Comparison of ENCODE assay signal across 8 cellular contexts in the genomic region with DNA sequence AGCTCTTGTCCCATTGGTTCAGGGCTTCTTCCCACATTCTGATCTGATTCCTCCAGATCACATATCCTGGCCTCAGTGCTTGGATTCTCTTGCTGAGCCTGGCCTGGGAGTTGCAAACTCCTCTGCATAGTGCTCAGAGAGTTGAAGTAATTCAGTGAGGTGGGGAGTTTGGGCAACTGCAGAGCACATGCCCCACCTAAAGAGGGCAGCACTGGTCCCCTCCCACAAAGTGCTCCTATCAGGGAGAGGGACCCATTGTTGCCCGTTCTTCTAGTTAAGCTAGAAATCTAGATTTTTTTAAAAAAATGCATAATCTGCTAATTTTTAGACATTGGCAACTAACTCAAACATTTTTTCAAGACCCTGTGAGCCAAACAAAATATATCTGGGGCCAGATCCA. TPM values are rescaled to one million over a fixed set of nuclear protein-coding genes. Genes with fewer than 3 reads are reported as not detected.
DNase-seq lines count a peak whose midpoint lies in the region; ATAC-seq and TF ChIP-seq lines count a peak whose summit lies in the region.
"Had no signal": no experiment of that assay in that cellular context is flagged by ENCODE, and none has a peak within 500 bp of the region (broad histone marks: within the 10 kb centered on the region; RNA-seq: fewer than 3 reads in every experiment).

No MANE protein-coding gene starts in this region.

- RAD21 ChIA-PET in HCT116 (lab: Charles Lee; ENCODE audit: low non-redundant PET in 1 of 2, low total read pairs in 2 of 2, uncharacterized antibody in 2 of 2, unreplicated experiment in 2 of 2): no interaction called here

- H2AK5ac ChIP-seq in mesendoderm (ENCODE audit: low read length): no peak overlapping the region

- no peaks in the 10 kb centered on the region for H3K9me3 Mint-ChIP-seq in activated naive CD8-positive, alpha-beta T cell treated with anti-CD3 and anti-CD28 coated beads for 36 hours
- H3K9me3 Mint-ChIP-seq: T-helper 1 cell treated with Interleukin-12 subunit alpha and Interleukin-12 subunit beta and Interleukin-4 antibody, amounts not matched to agents 30 μg/mL and 1 μg/mL, for 36 hours had no signal

- WGBS in mesendoderm (ENCODE audit: extremely low coverage, insufficient coverage, low lambda C conversion rate): no CpG with 5 or more reads among the region's 1 CpG

- H3K56ac ChIP-seq in mesendoderm (ENCODE audit: low read length): no peak overlapping the region

- H3K27ac Mint-ChIP-seq in activated naive CD8-positive, alpha-beta T cell treated with anti-CD3 and anti-CD28 coated beads for 36 hours: no peak overlapping the region
- H3K27ac Mint-ChIP-seq: T-helper 1 cell treated with Interleukin-12 subunit alpha and Interleukin-12 subunit beta and Interleukin-4 antibody, amounts not matched to agents 30 μg/mL and 1 μg/mL, for 36 hours had no signal

- ATAC-seq in HCT116: peak; percentile 72
- no peak for ATAC-seq in GM19452 (IDR thresholded peaks at IDR 0.05; ENCODE audit: unreplicated experiment)

- H3K9me3 ChIP-seq in HCT116 (ENCODE audit: control insufficient read depth in 1 of 2, insufficient read depth in 1 of 2, low read depth in 1 of 2, low read length in 2 of 2): no peaks in the 10 kb centered on the region

- H3K27me3 Mint-ChIP-seq in activated naive CD8-positive, alpha-beta T cell treated with anti-CD3 and anti-CD28 coated beads for 36 hours: peaks cover 17% of the 10 kb centered on the region

- TF ChIP-seq RAD21 in HCT116 (IDR thresholded peaks at IDR 0.05; ENCODE audit: low read depth): peak; percentile 45

- H3K4me3 ChIP-seq in HCT116 (replicated peaks in 1 of 2; ENCODE audit: low read depth in 1 of 2, low read length in 2 of 2) (no peak overlapping the region), mesendoderm (ENCODE audit: low read length) (no peak overlapping the region)

- H3K4me1 Mint-ChIP-seq in activated naive CD8-positive, alpha-beta T cell treated with anti-CD3 and anti-CD28 coated beads for 36 hours: peaks cover 18% of the 10 kb centered on the region

- no peak overlapping the region for H3K4ac ChIP-seq in mesendoderm (ENCODE audit: low read depth, low read length)

- H3K27ac ChIP-seq in HCT116 (ENCODE audit: low read depth, low read length) (no peak overlapping the region), mesendoderm (ENCODE audit: low read depth, low read length) (no peak overlapping the region)

- no peak overlapping the region for H3K9ac ChIP-seq in HCT116 (ENCODE audit: low read length)
- no peak overlapping the region for H3K9ac ChIP-seq in mesendoderm (ENCODE audit: low read length)

- H3K79me2 ChIP-seq in HCT116 (ENCODE audit: insufficient read depth, low read length) (no peaks in the 10 kb centered on the region), mesendoderm (ENCODE audit: control insufficient read depth, insufficient read depth, low read length) (no peaks in the 10 kb centered on the region)

- no peak overlapping the region for H2BK120ac ChIP-seq in mesendoderm (ENCODE audit: low read depth, low read length)

- DNase-seq in D341Med (ENCODE audit: low spot score) (peak; percentile 55), HCT116 (ENCODE audit: low read depth, low spot score) (no peak), mesendoderm (peak; percentile 38), NCI-H187 treated with DMSO at 0.1 percent for 48 hours (lab: John Stamatoyannopoulos, UW) (no peak), NCI-H1092 (lab: John Stamatoyannopoulos, UW) (no peak)
- peak; percentile 8 for DNase-seq in activated naive CD8-positive, alpha-beta T cell treated with anti-CD3 and anti-CD28 coated beads for 36 hours

- no peak overlapping the region for H2BK5ac ChIP-seq in mesendoderm (ENCODE audit: low read length)

- H4K5ac ChIP-seq in mesendoderm (ENCODE audit: low read length): no peak overlapping the region

- no peak overlapping the region for H3K4me3 Mint-ChIP-seq in activated naive CD8-positive, alpha-beta T cell treated with anti-CD3 and anti-CD28 coated beads for 36 hours
- H3K4me3 Mint-ChIP-seq: T-helper 1 cell treated with Interleukin-12 subunit alpha and Interleukin-12 subunit beta and Interleukin-4 antibody, amounts not matched to agents 30 μg/mL and 1 μg/mL, for 36 hours had no signal

- no peak overlapping the region for H2BK15ac ChIP-seq in mesendoderm (replicated peaks; ENCODE audit: low read depth)

- H3K27me3 ChIP-seq in HCT116 (ENCODE audit: insufficient read depth, low read length) (no peaks in the 10 kb centered on the region), mesendoderm (ENCODE audit: insufficient read depth, low read length, poor library complexity) (no peaks in the 10 kb centered on the region)

- H3K4me2 ChIP-seq in HCT116 (ENCODE audit: low read length) (no peak overlapping the region), mesendoderm (ENCODE audit: low read length) (no peak overlapping the region)

- H3K4me1 ChIP-seq in HCT116 (ENCODE audit: control insufficient read depth in 1 of 2, insufficient read depth in 2 of 2, low read length in 2 of 2): no peaks in the 10 kb centered on the region
- H3K4me1 ChIP-seq in mesendoderm (ENCODE audit: control insufficient read depth, low read depth, low read length): no peaks in the 10 kb centered on the region

- H2AFZ ChIP-seq in HCT116 (ENCODE audit: low read depth, low read length, poor library complexity, severe bottlenecking): no peak overlapping the region

- TF ChIP-seq CTCF in HCT116 (IDR thresholded peaks at IDR 0.05 in 2 of 3, conservative IDR thresholded peaks at IDR 0.05 in 1 of 3; ENCODE audit: borderline replicate concordance in 1 of 3, insufficient read depth in 1 of 3, low read depth in 2 of 3, low read length in 2 of 3): peak; percentile 24 to 72 (median 71); a peak in 4 of 6 replicates

- intact Hi-C loops in HCT116 (cut with micrococcal nuclease): loop anchor here (5.0 kb wide), 1 partner anchor 168 kb away; no protein-coding TSS in a partner anchor

- POLR2A ChIA-PET in HCT116 (lab: Charles Lee): no interaction called here

- CTCF ChIA-PET in HCT116 (lab: Charles Lee): interaction anchor here (0.6 to 1.3 kb wide), 4 partner anchors 10 to 50 kb away, joined by 3 to 4 read pairs (median 3); no protein-coding TSS in a partner anchor

- no peak for TF ChIP-seq POLR2A in HCT116 (IDR thresholded peaks at IDR 0.05; ENCODE audit: borderline replicate concordance, extremely low read depth, insufficient read depth, insufficient read length)

- no peaks in the 10 kb centered on the region for H4K20me1 ChIP-seq in HCT116 (ENCODE audit: insufficient read depth)

- H3K9me2 ChIP-seq in HCT116 (ENCODE audit: insufficient read depth): no peaks in the 10 kb centered on the region

- H3K36me3 ChIP-seq in HCT116 (ENCODE audit: control insufficient read depth in 1 of 2, insufficient read depth in 2 of 2, low read length in 2 of 2) (no peaks in the 10 kb centered on the region), mesendoderm (ENCODE audit: control insufficient read depth, insufficient read depth, low read length) (no peaks in the 10 kb centered on the region)

- H3K18ac ChIP-seq in mesendoderm (ENCODE audit: low read length): no peak overlapping the region

- no peak overlapping the region for H3K23ac ChIP-seq in mesendoderm (ENCODE audit: low read length)

- H4K8ac ChIP-seq in mesendoderm (ENCODE audit: low read depth, low read length): no peak overlapping the region

- H3K79me1 ChIP-seq in mesendoderm (ENCODE audit: low read length): no peaks in the 10 kb centered on the region

- no TSS peak for BruUV-seq in HCT116 (replicated peaks; lab: Mats Ljungman, UMichigan)

- no peaks in the 10 kb centered on the region for H3K36me3 Mint-ChIP-seq in activated naive CD8-positive, alpha-beta T cell treated with anti-CD3 and anti-CD28 coated beads for 36 hours

TF ChIP-seq in HCT116, 20 proteins besides CTCF, POLR2A, EP300 and RAD21:
- TF ChIP-seq SP1 (IDR thresholded peaks at IDR 0.05; ENCODE audit: low read depth) (no peak), POLR2AphosphoS5 (IDR thresholded peaks at IDR 0.05; ENCODE audit: low read depth, low read length) (no peak), SIN3A (IDR thresholded peaks at IDR 0.05; ENCODE audit: low read depth) (no peak), TCF7L2 (IDR thresholded peaks at IDR 0.05; ENCODE audit: borderline replicate concordance, extremely low read depth, insufficient read depth, insufficient read length) (no peak), YY1 (IDR thresholded peaks at IDR 0.05; ENCODE audit: extremely low read depth, insufficient replicate concordance, low read depth, low read length) (no peak), ELF1 (IDR thresholded peaks at IDR 0.05; ENCODE audit: borderline replicate concordance, low read depth) (no peak), FOSL1 (IDR thresholded peaks at IDR 0.05; ENCODE audit: low read depth) (no peak), SRF (IDR thresholded peaks at IDR 0.05; ENCODE audit: low read depth) (no peak)

RNA-seq across cellular contexts. Expression of a gene that starts 45.1 kb away (rescaled TPM):
- total RNA-seq in HCT116 (2021; ENCODE audit: unreplicated experiment): 2.1 TPM
- 1.1 and 1.7 TPM in 2 replicates for polyA plus RNA-seq in HCT116 (2012)
- total RNA-seq in activated naive CD8-positive, alpha-beta T cell treated with anti-CD3 and anti-CD28 coated beads for 36 hours: 1 to 10 TPM in 1 of 2 experiments, under 1 TPM in 1; 0.80 to 1.6 TPM
- 7.2 TPM for polyA plus RNA-seq in mesendoderm (2013, experiment 1 of 2)
- 5.3 TPM for polyA plus RNA-seq in mesendoderm (2013, experiment 2 of 2)

Comparison
In these comparisons a context has a peak if more than half of its experiments do, and no peak if none do; other contexts are left out.
1. DNase-seq: peak in D341Med (single experiment), activated naive CD8-positive, alpha-beta T cell treated with anti-CD3 and anti-CD28 coated beads for 36 hours (single experiment) and mesendoderm (single experiment); none in HCT116 (single experiment), NCI-H187 treated with DMSO at 0.1 percent for 48 hours (single experiment) and NCI-H1092 (single experiment).